ENCODE assay signal across 1 cellular context in genomic region chrX:119273807-119274192, GRCh38.
TF ChIP-seq lines count a peak whose summit lies in the region.

No MANE protein-coding gene starts in this region.

TF ChIP-seq in GM23338, 12 proteins besides CTCF, POLR2A, EP300 and RAD21:
- TF ChIP-seq, protein P1, sequence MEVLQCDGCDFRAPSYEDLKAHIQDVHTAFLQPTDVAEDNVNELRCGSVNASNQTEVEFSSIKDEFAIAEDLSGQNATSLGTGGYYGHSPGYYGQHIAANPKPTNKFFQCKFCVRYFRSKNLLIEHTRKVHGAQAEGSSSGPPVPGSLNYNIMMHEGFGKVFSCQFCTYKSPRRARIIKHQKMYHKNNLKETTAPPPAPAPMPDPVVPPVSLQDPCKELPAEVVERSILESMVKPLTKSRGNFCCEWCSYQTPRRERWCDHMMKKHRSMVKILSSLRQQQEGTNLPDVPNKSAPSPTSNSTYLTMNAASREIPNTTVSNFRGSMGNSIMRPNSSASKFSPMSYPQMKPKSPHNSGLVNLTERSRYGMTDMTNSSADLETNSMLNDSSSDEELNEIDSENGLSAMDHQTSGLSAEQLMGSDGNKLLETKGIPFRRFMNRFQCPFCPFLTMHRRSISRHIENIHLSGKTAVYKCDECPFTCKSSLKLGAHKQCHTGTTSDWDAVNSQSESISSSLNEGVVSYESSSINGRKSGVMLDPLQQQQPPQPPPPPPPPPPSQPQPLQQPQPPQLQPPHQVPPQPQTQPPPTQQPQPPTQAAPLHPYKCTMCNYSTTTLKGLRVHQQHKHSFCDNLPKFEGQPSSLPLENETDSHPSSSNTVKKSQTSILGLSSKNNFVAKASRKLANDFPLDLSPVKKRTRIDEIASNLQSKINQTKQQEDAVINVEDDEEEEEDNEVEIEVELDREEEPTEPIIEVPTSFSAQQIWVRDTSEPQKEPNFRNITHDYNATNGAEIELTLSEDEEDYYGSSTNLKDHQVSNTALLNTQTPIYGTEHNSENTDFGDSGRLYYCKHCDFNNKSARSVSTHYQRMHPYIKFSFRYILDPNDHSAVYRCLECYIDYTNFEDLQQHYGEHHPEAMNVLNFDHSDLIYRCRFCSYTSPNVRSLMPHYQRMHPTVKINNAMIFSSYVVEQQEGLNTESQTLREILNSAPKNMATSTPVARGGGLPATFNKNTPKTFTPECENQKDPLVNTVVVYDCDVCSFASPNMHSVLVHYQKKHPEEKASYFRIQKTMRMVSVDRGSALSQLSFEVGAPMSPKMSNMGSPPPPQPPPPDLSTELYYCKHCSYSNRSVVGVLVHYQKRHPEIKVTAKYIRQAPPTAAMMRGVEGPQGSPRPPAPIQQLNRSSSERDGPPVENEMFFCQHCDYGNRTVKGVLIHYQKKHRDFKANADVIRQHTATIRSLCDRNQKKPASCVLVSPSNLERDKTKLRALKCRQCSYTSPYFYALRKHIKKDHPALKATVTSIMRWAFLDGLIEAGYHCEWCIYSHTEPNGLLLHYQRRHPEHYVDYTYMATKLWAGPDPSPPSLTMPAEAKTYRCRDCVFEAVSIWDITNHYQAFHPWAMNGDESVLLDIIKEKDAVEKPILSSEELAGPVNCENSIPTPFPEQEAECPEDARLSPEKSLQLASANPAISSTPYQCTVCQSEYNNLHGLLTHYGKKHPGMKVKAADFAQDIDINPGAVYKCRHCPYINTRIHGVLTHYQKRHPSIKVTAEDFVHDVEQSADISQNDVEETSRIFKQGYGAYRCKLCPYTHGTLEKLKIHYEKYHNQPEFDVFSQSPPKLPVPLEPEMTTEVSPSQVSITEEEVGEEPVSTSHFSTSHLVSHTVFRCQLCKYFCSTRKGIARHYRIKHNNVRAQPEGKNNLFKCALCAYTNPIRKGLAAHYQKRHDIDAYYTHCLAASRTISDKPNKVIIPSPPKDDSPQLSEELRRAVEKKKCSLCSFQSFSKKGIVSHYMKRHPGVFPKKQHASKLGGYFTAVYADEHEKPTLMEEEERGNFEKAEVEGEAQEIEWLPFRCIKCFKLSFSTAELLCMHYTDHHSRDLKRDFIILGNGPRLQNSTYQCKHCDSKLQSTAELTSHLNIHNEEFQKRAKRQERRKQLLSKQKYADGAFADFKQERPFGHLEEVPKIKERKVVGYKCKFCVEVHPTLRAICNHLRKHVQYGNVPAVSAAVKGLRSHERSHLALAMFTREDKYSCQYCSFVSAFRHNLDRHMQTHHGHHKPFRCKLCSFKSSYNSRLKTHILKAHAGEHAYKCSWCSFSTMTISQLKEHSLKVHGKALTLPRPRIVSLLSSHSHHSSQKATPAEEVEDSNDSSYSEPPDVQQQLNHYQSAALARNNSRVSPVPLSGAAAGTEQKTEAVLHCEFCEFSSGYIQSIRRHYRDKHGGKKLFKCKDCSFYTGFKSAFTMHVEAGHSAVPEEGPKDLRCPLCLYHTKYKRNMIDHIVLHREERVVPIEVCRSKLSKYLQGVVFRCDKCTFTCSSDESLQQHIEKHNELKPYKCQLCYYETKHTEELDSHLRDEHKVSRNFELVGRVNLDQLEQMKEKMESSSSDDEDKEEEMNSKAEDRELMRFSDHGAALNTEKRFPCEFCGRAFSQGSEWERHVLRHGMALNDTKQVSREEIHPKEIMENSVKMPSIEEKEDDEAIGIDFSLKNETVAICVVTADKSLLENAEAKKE (CRISPR knock-in tag; IDR thresholded peaks at IDR 0.05) = no peak
- no peak for TF ChIP-seq ZNF331 (CRISPR knock-in tag; IDR thresholded peaks at IDR 0.05; ENCODE audit: low read depth)
- no peak for TF ChIP-seq EZH2 (IDR thresholded peaks at IDR 0.05; ENCODE audit: low read depth, unreplicated experiment)
- no peak for TF ChIP-seq ZNF114 (CRISPR knock-in tag; IDR thresholded peaks at IDR 0.05)
- no peak for TF ChIP-seq EZH2phosphoT487 (IDR thresholded peaks at IDR 0.05; ENCODE audit: unreplicated experiment)
- TF ChIP-seq, protein P2, sequence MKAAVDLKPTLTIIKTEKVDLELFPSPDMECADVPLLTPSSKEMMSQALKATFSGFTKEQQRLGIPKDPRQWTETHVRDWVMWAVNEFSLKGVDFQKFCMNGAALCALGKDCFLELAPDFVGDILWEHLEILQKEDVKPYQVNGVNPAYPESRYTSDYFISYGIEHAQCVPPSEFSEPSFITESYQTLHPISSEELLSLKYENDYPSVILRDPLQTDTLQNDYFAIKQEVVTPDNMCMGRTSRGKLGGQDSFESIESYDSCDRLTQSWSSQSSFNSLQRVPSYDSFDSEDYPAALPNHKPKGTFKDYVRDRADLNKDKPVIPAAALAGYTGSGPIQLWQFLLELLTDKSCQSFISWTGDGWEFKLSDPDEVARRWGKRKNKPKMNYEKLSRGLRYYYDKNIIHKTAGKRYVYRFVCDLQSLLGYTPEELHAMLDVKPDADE (IDR thresholded peaks at IDR 0.05) = no peak
- no peak for TF ChIP-seq POLR2AphosphoS5 (IDR thresholded peaks at IDR 0.05; ENCODE audit: low read depth)
- TF ChIP-seq STAT1 (IDR thresholded peaks at IDR 0.05; ENCODE audit: unreplicated experiment) = no peak
- TF ChIP-seq JUNB (IDR thresholded peaks at IDR 0.05; ENCODE audit: unreplicated experiment) = no peak
- no peak for TF ChIP-seq CREB1 (CRISPR knock-in tag; IDR thresholded peaks at IDR 0.05; ENCODE audit: low read depth)
- TF ChIP-seq, protein P3, sequence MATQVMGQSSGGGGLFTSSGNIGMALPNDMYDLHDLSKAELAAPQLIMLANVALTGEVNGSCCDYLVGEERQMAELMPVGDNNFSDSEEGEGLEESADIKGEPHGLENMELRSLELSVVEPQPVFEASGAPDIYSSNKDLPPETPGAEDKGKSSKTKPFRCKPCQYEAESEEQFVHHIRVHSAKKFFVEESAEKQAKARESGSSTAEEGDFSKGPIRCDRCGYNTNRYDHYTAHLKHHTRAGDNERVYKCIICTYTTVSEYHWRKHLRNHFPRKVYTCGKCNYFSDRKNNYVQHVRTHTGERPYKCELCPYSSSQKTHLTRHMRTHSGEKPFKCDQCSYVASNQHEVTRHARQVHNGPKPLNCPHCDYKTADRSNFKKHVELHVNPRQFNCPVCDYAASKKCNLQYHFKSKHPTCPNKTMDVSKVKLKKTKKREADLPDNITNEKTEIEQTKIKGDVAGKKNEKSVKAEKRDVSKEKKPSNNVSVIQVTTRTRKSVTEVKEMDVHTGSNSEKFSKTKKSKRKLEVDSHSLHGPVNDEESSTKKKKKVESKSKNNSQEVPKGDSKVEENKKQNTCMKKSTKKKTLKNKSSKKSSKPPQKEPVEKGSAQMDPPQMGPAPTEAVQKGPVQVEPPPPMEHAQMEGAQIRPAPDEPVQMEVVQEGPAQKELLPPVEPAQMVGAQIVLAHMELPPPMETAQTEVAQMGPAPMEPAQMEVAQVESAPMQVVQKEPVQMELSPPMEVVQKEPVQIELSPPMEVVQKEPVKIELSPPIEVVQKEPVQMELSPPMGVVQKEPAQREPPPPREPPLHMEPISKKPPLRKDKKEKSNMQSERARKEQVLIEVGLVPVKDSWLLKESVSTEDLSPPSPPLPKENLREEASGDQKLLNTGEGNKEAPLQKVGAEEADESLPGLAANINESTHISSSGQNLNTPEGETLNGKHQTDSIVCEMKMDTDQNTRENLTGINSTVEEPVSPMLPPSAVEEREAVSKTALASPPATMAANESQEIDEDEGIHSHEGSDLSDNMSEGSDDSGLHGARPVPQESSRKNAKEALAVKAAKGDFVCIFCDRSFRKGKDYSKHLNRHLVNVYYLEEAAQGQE (IDR thresholded peaks at IDR 0.05; ENCODE audit: unreplicated experiment) = no peak
- no peak for TF ChIP-seq NANOG (IDR thresholded peaks at IDR 0.05; ENCODE audit: borderline replicate concordance)
